Comparison of ENCODE assay signal across 8 cellular contexts in the genomic region with DNA sequence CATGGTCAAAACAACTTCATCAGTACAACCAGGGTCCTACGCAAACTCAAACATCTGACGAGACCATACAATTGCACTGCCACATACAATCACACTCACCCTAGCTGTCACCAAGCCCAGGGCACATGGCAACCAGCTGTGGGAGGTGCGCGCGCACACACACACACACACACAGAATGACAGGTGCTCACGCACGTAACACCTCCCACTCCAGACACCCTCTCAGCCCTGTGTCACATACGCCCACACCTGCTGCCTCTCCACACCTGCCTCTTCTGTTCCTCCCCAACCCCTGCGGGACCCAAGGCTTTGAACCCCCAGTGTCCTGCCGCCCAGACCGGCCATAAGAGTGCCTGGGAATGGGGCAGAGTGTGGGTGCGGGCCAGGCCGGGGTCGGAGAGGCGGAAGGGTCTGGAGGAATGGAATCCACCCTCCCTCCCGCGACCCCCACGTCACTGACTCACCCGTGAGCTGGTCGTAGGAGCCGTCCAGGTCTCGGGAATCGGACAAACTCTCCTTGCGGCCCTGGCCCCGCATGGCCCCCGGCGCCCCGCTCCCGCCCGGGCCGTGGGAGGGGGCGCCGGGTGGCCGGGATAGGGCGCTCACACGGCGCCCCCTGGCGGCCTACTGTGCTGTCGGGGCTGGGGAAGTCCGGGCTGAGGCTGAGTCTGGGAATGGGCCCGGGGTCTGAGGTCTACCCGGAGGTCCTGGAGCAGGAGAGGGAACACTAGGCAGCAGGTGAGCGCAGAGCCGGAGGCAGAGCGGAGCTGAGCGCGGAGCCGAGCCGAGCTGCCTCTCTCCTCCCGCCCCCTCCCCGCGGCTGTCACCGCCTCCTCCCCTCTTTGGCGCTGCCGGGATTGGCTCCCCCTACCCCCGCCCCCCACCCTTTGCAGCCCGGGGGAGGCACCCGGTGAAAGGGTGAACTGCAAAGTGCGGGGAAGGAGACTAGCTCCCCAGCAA. TPM values are rescaled to one million over a fixed set of nuclear protein-coding genes. Genes with fewer than 3 reads are reported as not detected.
A peak's percentile ranks its signal among the peaks of the same experiment; 100 is the strongest.
DNase-seq lines count a peak whose midpoint lies in the region; ATAC-seq and TF ChIP-seq lines count a peak whose summit lies in the region.

A gene (minus strand): TSS at position 769 of the 960 bp plus-strand sequence. CDS start 232 bp downstream, at position 537.

- in situ Hi-C loops in gastrocnemius medialis (cut with MboI; ENCODE audit: low sequenced_read_pairs in 4 of 4): loop anchor here in 1 of 4 donors (10.0 kb wide), 1 partner anchor 231 kb away; no protein-coding TSS in a partner anchor

- H3K27me3 ChIP-seq in Peyer's patch (no peaks in the 10 kb centered on the region), gastrocnemius medialis (no peaks in the 10 kb centered on the region)

- no peaks in the 10 kb centered on the region for H3K9me3 Mint-ChIP-seq in activated naive CD4-positive, alpha-beta T cell treated with anti-CD3 and anti-CD28 coated beads, Interleukin-2, amount 50 U/mL, for 72 hours

- TF ChIP-seq CTCF in Peyer's patch (IDR thresholded peaks at IDR 0.05) (peak in 4 of 6 experiments; percentile 12 to 72 (median 46)), gastrocnemius medialis (IDR thresholded peaks at IDR 0.05 in 4 of 5, conservative IDR thresholded peaks at IDR 0.05 in 1 of 5) (peak; percentile 22 to 50 (median 30))

- H3K36me3 ChIP-seq in Peyer's patch (peaks cover 0 to 30% (median 0%) of the 10 kb centered on the region in 3 donors), gastrocnemius medialis (peaks cover 0 to 14% of the 10 kb centered on the region in 2 donors)

- intact Hi-C loops in cardiac septum (cut with DNase I): loop anchor here (5.0 kb wide), 1 partner anchor 44 kb away; no protein-coding TSS in a partner anchor
- intact Hi-C loops in gastrocnemius medialis (cut with DNase I; ENCODE audit: low total_unique reads): no loop called here

- TF ChIP-seq POLR2A in Peyer's patch (IDR thresholded peaks at IDR 0.05) (no peak), gastrocnemius medialis (IDR thresholded peaks at IDR 0.05) (no peak)

- H3K4me1 ChIP-seq in Peyer's patch: peaks cover 3 to 30% (median 9%) of the 10 kb centered on the region in 4 donors
- peaks cover 21 to 39% of the 10 kb centered on the region in 2 donors for H3K4me1 ChIP-seq in gastrocnemius medialis

- ATAC-seq in activated naive CD4-positive, alpha-beta T cell treated with anti-CD3 and anti-CD28 coated beads, Interleukin-2, amount 50 U/mL, for 72 hours: peak; percentile 28 to 56
- no peak for ATAC-seq in gastrocnemius medialis

- H3K9me3 ChIP-seq in Peyer's patch (no peaks in the 10 kb centered on the region), gastrocnemius medialis (no peaks in the 10 kb centered on the region)

- H3K36me3 Mint-ChIP-seq in activated naive CD4-positive, alpha-beta T cell treated with anti-CD3 and anti-CD28 coated beads, Interleukin-2, amount 50 U/mL, for 72 hours: no peaks in the 10 kb centered on the region

- peak within 1 kb of the TSS in 1 of 4 donors; percentile 64 for H3K27ac ChIP-seq in Peyer's patch
- H3K27ac ChIP-seq in gastrocnemius medialis: no peak within 1 kb of the TSS

- peak; percentile 68 for DNase-seq in NCI-H1436 (lab: John Stamatoyannopoulos, UW)
- no peak for DNase-seq in NCI-H1436 treated with DMSO at 0.1 percent for 48 hours (lab: John Stamatoyannopoulos, UW)
- DNase-seq in Peyer's patch: peak in 2 of 3 donors; percentile 63 to 79
- peak in 1 of 2 donors; percentile 56 for DNase-seq in activated naive CD4-positive, alpha-beta T cell treated with anti-CD3 and anti-CD28 coated beads, Interleukin-2, amount 50 U/mL, for 72 hours (ENCODE audit: low spot score in 2 of 2)
- DNase-seq in cardiac septum (ENCODE audit: low spot score): peak; percentile 78
- no peak for DNase-seq in gastrocnemius medialis
- DNase-seq in cortex of kidney (lab: John Stamatoyannopoulos, UW): no peak
- no peak for DNase-seq in OCI-M1 (lab: John Stamatoyannopoulos, UW)

- peak within 1 kb of the TSS; percentile 65 to 72 for H3K27ac Mint-ChIP-seq in activated naive CD4-positive, alpha-beta T cell treated with anti-CD3 and anti-CD28 coated beads, Interleukin-2, amount 50 U/mL, for 72 hours

- peak within 1 kb of the TSS; percentile 22 to 46 (median 32) for H3K4me3 ChIP-seq in Peyer's patch
- H3K4me3 ChIP-seq in gastrocnemius medialis: peak within 1 kb of the TSS in 1 of 4 donors; percentile 13

RNA-seq across cellular contexts. Expression of the gene that starts here (rescaled TPM):
- 10 to 100 TPM in 1 of 4 donors, 1 to 10 TPM in 3; 3.5 to 11.6 (median 5.5) TPM for total RNA-seq in Peyer's patch
- 1 to 10 TPM; 4.2 to 6.3 TPM for total RNA-seq in activated naive CD4-positive, alpha-beta T cell treated with anti-CD3 and anti-CD28 coated beads, Interleukin-2, amount 50 U/mL, for 72 hours
- 14.9 TPM for total RNA-seq in cardiac septum
- total RNA-seq in gastrocnemius medialis: 1 to 10 TPM in 1 of 4 donors, under 1 TPM in 2, not detected in 1; 0.33 to 2.4 (median 0.39) TPM

Comparison
In these comparisons a context has a peak if more than half of its experiments do, and no peak if none do; other contexts are left out.
1. DNase-seq: peak in NCI-H1436 (single experiment), Peyer's patch (2 of 3) and cardiac septum (single experiment); none in NCI-H1436 treated with DMSO at 0.1 percent for 48 hours (single experiment), gastrocnemius medialis (0 of 2), cortex of kidney (single experiment) and OCI-M1 (single experiment).
2. ATAC-seq: peak in activated naive CD4-positive, alpha-beta T cell treated with anti-CD3 and anti-CD28 coated beads, Interleukin-2, amount 50 U/mL, for 72 hours (2 of 2); none in gastrocnemius medialis (0 of 2).